In genomic region chr12:127051139-127051538, GRCh38 we compare ENCODE assay signal across 28 cellular contexts.
"Had no signal": no experiment of that assay in that cellular context is flagged by ENCODE, and none has a peak within 500 bp of the region (broad histone marks: within the 10 kb centered on the region; RNA-seq: fewer than 3 reads in every experiment).

No MANE protein-coding gene starts in this region.

- H3K36me3 ChIP-seq: left lung, lower lobe of right lung, neural progenitor cell, ovary, right atrium auricular region, right lobe of liver, tibial nerve, uterus had no signal

- H3K4me2 ChIP-seq: neural progenitor cell, smooth muscle cell had no signal

- H3K4me1 Mint-ChIP-seq: immature natural killer cell; naive B cell; natural killer cell; nephron progenitor cell; neural progenitor cell; stimulated activated memory B cell treated with anti-CD40 and anti-IgM and Interleukin-4, amounts not matched to agents 10 μg/mL and 1 μg/mL and 100 μg/mL, for 72 hours; stimulated activated naive CD8-positive, alpha-beta T cell treated with anti-CD3 and anti-CD28 coated beads, Interleukin-15, amount 100 ng/mL, for 72 hours had no signal

- DNase-seq: hypothalamus; immature natural killer cell; kidney; left colon; left lung; lower lobe of right lung; mesendoderm; naive B cell; natural killer cell; nephron progenitor cell; ovary; right lobe of liver; stimulated activated CD4-positive, alpha-beta T cell treated with anti-CD3 and anti-CD28 coated beads, Interleukin-1b, Interleukin-23, amount 100 ng/mL, for 48 hours; stimulated activated CD4-positive, alpha-beta T cell treated with anti-CD3 and anti-CD28 coated beads, Interleukin-2, amount 100 ng/mL, for 48 hours; stimulated activated CD4-positive, alpha-beta T cell treated with anti-CD3 and anti-CD28 coated beads, Interleukin-4, amount 100 ng/mL, for 4 hours; stimulated activated CD8-positive, alpha-beta memory T cell treated with anti-CD3 and anti-CD28 coated beads, Interleukin-4, amount 100 ng/mL, for 48 hours; stimulated activated naive CD4-positive, alpha-beta T cell treated with Interleukin-2 at 50 U/mL for 16 hours; stimulated activated naive CD8-positive, alpha-beta T cell treated with anti-CD3 and anti-CD28 coated beads, Interleukin-15, amount 100 ng/mL, for 72 hours; substantia nigra; uterus had no signal

- H3K9me3 ChIP-seq: lower lobe of right lung, ovary, right atrium auricular region, right lobe of liver, tibial nerve, uterus had no signal

- H3K4me3 Mint-ChIP-seq: immature natural killer cell; mesothelial cell of epicardium; naive B cell; natural killer cell; nephron progenitor cell; neural progenitor cell; stimulated activated memory B cell treated with anti-CD40 and anti-IgM and Interleukin-4, amounts not matched to agents 10 μg/mL and 1 μg/mL and 100 μg/mL, for 72 hours; stimulated activated naive CD8-positive, alpha-beta T cell treated with anti-CD3 and anti-CD28 coated beads, Interleukin-15, amount 100 ng/mL, for 72 hours; type B pancreatic cell had no signal

- H3K27ac ChIP-seq: left lung, lower lobe of right lung, neural progenitor cell, ovary, right atrium auricular region, right lobe of liver, tibial nerve, uterus had no signal

- H3K27ac Mint-ChIP-seq: immature natural killer cell; mesothelial cell of epicardium; naive B cell; natural killer cell; nephron progenitor cell; neural progenitor cell; progenitor cell of endocrine pancreas; stimulated activated memory B cell treated with anti-CD40 and anti-IgM and Interleukin-4, amounts not matched to agents 10 μg/mL and 1 μg/mL and 100 μg/mL, for 72 hours; stimulated activated naive CD8-positive, alpha-beta T cell treated with anti-CD3 and anti-CD28 coated beads, Interleukin-15, amount 100 ng/mL, for 72 hours; type B pancreatic cell had no signal

- H2AFZ ChIP-seq: neural progenitor cell had no signal

- H3K4me1 ChIP-seq: left lung, lower lobe of right lung, neural progenitor cell, right atrium auricular region, right lobe of liver, tibial nerve, uterus had no signal

- H3K9me3 Mint-ChIP-seq: stimulated activated memory B cell treated with anti-CD40 and anti-IgM and Interleukin-4, amounts not matched to agents 10 μg/mL and 1 μg/mL and 100 μg/mL, for 72 hours; type B pancreatic cell had no signal

- H3K27me3 Mint-ChIP-seq: naive B cell; progenitor cell of endocrine pancreas; stimulated activated memory B cell treated with anti-CD40 and anti-IgM and Interleukin-4, amounts not matched to agents 10 μg/mL and 1 μg/mL and 100 μg/mL, for 72 hours; stimulated activated naive CD8-positive, alpha-beta T cell treated with anti-CD3 and anti-CD28 coated beads, Interleukin-15, amount 100 ng/mL, for 72 hours; type B pancreatic cell had no signal

- H3K36me3 Mint-ChIP-seq: immature natural killer cell; mesothelial cell of epicardium; naive B cell; natural killer cell; neural progenitor cell; stimulated activated memory B cell treated with anti-CD40 and anti-IgM and Interleukin-4, amounts not matched to agents 10 μg/mL and 1 μg/mL and 100 μg/mL, for 72 hours; type B pancreatic cell had no signal

- ATAC-seq: left colon; left lung; lower lobe of right lung; natural killer cell; right lobe of liver; stimulated activated memory B cell treated with anti-CD40 and anti-IgM and Interleukin-4, amounts not matched to agents 10 μg/mL and 1 μg/mL and 100 μg/mL, for 72 hours; stimulated activated naive CD8-positive, alpha-beta T cell treated with anti-CD3 and anti-CD28 coated beads, Interleukin-15, amount 100 ng/mL, for 72 hours had no signal

- H3K9ac ChIP-seq: neural progenitor cell had no signal

- H3K4me3 ChIP-seq: left lung, lower lobe of right lung, neural progenitor cell, ovary, right atrium auricular region, right lobe of liver, smooth muscle cell, tibial nerve, uterus had no signal

- H3K27me3 ChIP-seq: left lung, neural progenitor cell, ovary, right atrium auricular region, right lobe of liver, tibial nerve, uterus had no signal
